In genomic region chr1:13751458-13751871, GRCh38 we compare ENCODE assay signal across 9 cellular contexts. TPM values are rescaled to one million over a fixed set of nuclear protein-coding genes. Genes with fewer than 3 reads are reported as not detected.
DNase-seq lines count a peak whose midpoint lies in the region; ATAC-seq and TF ChIP-seq lines count a peak whose summit lies in the region.
"Had no signal": no experiment of that assay in that cellular context is flagged by ENCODE, and none has a peak within 500 bp of the region (broad histone marks: within the 10 kb centered on the region; RNA-seq: fewer than 3 reads in every experiment).

No MANE protein-coding gene starts in this region.

- H2AFZ ChIP-seq in osteoblast (ENCODE audit: low read length): no peak overlapping the region

- no peaks in the 10 kb centered on the region for H3K27me3 Mint-ChIP-seq in activated naive CD8-positive, alpha-beta T cell treated with anti-CD3 and anti-CD28 coated beads, Interleukin-2, amount 10 ng/mL, durations not matched to agents 7 days and 5 days

- H3K9me3 Mint-ChIP-seq in activated naive CD8-positive, alpha-beta T cell treated with anti-CD3 and anti-CD28 coated beads, Interleukin-2, amount 10 ng/mL, durations not matched to agents 7 days and 5 days: no peaks in the 10 kb centered on the region

- no peaks in the 10 kb centered on the region for H3K9me3 ChIP-seq in osteoblast (ENCODE audit: low read depth, low read length)

- peaks cover 69% of the 10 kb centered on the region for H3K79me2 ChIP-seq in osteoblast (ENCODE audit: insufficient read depth, low read length)

- ATAC-seq in HG03060 (IDR thresholded peaks at IDR 0.05; ENCODE audit: low read depth, unreplicated experiment) (peak; percentile 41), GM21528 (IDR thresholded peaks at IDR 0.05; ENCODE audit: low FRiP score, unreplicated experiment) (no peak), HG03108 (IDR thresholded peaks at IDR 0.05; ENCODE audit: unreplicated experiment) (no peak)
- ATAC-seq in activated naive CD8-positive, alpha-beta T cell treated with anti-CD3 and anti-CD28 coated beads, Interleukin-2, amount 10 ng/mL, durations not matched to agents 7 days and 5 days (ENCODE audit: low read depth): no peak

- no peaks in the 10 kb centered on the region for H3K27me3 ChIP-seq in osteoblast (ENCODE audit: insufficient read depth, low read length)
- H3K27me3 ChIP-seq: cardiac muscle cell had no signal

- H3K4me1 Mint-ChIP-seq in activated naive CD8-positive, alpha-beta T cell treated with anti-CD3 and anti-CD28 coated beads, Interleukin-2, amount 10 ng/mL, durations not matched to agents 7 days and 5 days: peaks cover 47% of the 10 kb centered on the region

- H3K36me3 ChIP-seq in osteoblast (ENCODE audit: insufficient read depth, low read length): peaks cover 9% of the 10 kb centered on the region
- H3K36me3 ChIP-seq: cardiac muscle cell had no signal

- peaks cover 12% of the 10 kb centered on the region for H3K36me3 Mint-ChIP-seq in activated naive CD8-positive, alpha-beta T cell treated with anti-CD3 and anti-CD28 coated beads, Interleukin-2, amount 10 ng/mL, durations not matched to agents 7 days and 5 days

- peaks cover 25% of the 10 kb centered on the region for H3K4me1 ChIP-seq in osteoblast (ENCODE audit: insufficient read depth, low read length)

- peak overlapping the region; percentile 16 for H3K4me3 Mint-ChIP-seq in activated naive CD8-positive, alpha-beta T cell treated with anti-CD3 and anti-CD28 coated beads, Interleukin-2, amount 10 ng/mL, durations not matched to agents 7 days and 5 days

- H3K4me3 ChIP-seq in GM12865 (ENCODE audit: low read depth, low read length) (peak overlapping the region; percentile 84), osteoblast (ENCODE audit: insufficient read depth, low read length) (no peak overlapping the region)
- H3K4me3 ChIP-seq: cardiac muscle cell had no signal

- DNase-seq in GM12865 (ENCODE audit: low read depth): peak; percentile 87
- DNase-seq in activated naive CD8-positive, alpha-beta T cell treated with anti-CD3 and anti-CD28 coated beads, Interleukin-2, amount 10 ng/mL, durations not matched to agents 7 days and 5 days: no peak
- peak; percentile 8 for DNase-seq in osteoblast (ENCODE audit: insufficient read length, low spot score, missing footprints)
- no peak for DNase-seq in cerebellum (ENCODE audit: low spot score)
- DNase-seq: NCI-H774 had no signal

- H4K20me1 ChIP-seq in osteoblast (ENCODE audit: insufficient read depth, low read length): peaks cover 51% of the 10 kb centered on the region

- H3K27ac ChIP-seq in osteoblast (ENCODE audit: low read depth, low read length): no peak overlapping the region
- H3K27ac ChIP-seq: cardiac muscle cell had no signal

- POLR2A ChIA-PET in activated naive CD8-positive, alpha-beta T cell treated with anti-CD3 and anti-CD28 coated beads, Interleukin-2, amount 10 ng/mL, durations not matched to agents 7 days and 5 days (lab: Charles Lee): interaction anchor here (0.6 to 1.0 kb wide), 6 partner anchors 10 to 49 kb away, joined by 3 to 7 read pairs (median 4); no protein-coding TSS in a partner anchor

- TF ChIP-seq CTCF in GM12865 (IDR thresholded peaks at IDR 0.05; ENCODE audit: insufficient read depth, low read depth, low read length, missing control alignments) (no peak), osteoblast (IDR thresholded peaks at IDR 0.05; ENCODE audit: extremely low read depth, low read depth, low read length) (no peak)

- peak overlapping the region; percentile 75 for H3K4me2 ChIP-seq in osteoblast (ENCODE audit: insufficient read depth, low read length)

- no peak overlapping the region for H3K27ac Mint-ChIP-seq in activated naive CD8-positive, alpha-beta T cell treated with anti-CD3 and anti-CD28 coated beads, Interleukin-2, amount 10 ng/mL, durations not matched to agents 7 days and 5 days

RNA-seq across cellular contexts. Expression of gene PRDM2, which starts 51.5 kb away (rescaled TPM):
- 10 to 100 TPM; 75.2 to 79.8 TPM for total RNA-seq in activated naive CD8-positive, alpha-beta T cell treated with anti-CD3 and anti-CD28 coated beads, Interleukin-2, amount 10 ng/mL, durations not matched to agents 7 days and 5 days
- 12.7 and 17.4 TPM in 2 replicates for total RNA-seq in osteoblast
- total RNA-seq in cerebellum: 40.6 TPM

Comparison
In these comparisons a context has a peak if more than half of its experiments do, and no peak if none do; other contexts are left out.
1. DNase-seq: peak in GM12865 (single experiment) and osteoblast (single experiment); none in activated naive CD8-positive, alpha-beta T cell treated with anti-CD3 and anti-CD28 coated beads, Interleukin-2, amount 10 ng/mL, durations not matched to agents 7 days and 5 days (single experiment) and cerebellum (single experiment).